8 cellular contexts compared by ENCODE assay signal in the genomic region with DNA sequence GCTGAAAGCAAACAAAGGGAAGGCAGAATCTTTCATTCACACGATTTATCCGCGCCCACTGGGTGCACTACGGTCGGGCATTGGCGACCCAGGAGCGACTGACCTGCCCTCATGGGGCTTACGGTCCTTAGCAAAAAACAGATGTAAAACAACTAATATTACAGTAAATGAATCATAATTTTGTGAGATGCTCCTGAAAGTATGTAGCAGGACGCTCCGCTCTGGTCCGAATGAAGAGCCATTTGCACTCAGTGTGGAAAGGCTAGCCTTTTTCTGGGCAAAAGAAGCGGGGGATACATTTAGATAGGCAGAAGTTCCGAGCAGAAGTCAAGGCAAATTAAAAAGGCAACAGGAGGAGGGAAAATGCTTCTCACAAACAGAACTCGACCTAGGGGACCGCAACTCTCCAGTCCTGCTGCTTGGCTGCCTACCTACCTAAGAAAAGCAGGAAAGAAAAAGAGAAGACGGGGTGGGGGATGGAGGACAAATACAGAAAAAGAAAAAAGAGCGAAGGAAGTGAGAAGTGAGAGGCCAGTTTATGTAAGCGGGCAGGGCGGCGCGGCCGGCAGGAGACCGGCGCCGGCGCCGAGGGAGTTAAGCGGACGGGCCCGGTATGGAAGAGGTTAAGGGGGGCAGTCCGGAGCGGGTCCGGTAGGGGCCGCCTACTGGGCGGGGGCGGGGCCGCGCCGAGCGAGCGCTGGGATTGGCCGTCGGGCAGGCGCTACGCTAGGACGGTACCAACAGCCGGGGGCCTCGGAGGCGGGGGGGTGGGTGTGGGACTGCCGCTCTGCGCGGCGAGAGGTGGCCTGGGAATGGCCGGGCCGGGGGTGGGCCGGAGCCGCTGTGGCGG. TPM values are rescaled to one million over a fixed set of nuclear protein-coding genes. Genes with fewer than 3 reads are reported as not detected.
DNase-seq lines count a peak whose midpoint lies in the region; ATAC-seq and TF ChIP-seq lines count a peak whose summit lies in the region.

A gene with protein sequence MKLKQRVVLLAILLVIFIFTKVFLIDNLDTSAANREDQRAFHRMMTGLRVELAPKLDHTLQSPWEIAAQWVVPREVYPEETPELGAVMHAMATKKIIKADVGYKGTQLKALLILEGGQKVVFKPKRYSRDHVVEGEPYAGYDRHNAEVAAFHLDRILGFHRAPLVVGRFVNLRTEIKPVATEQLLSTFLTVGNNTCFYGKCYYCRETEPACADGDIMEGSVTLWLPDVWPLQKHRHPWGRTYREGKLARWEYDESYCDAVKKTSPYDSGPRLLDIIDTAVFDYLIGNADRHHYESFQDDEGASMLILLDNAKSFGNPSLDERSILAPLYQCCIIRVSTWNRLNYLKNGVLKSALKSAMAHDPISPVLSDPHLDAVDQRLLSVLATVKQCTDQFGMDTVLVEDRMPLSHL (plus strand): TSS at position 770 of the 850 bp plus-strand sequence. CDS start 17,954 bp downstream, outside the sequence.

- H3K27ac ChIP-seq in KMS-11 (peak within 1 kb of the TSS; percentile 90), esophagus muscularis mucosa (replicated peaks in 1 of 4) (peak within 1 kb of the TSS; percentile 92 to 98 (median 96)), muscle layer of duodenum (ENCODE audit: low read length) (peak within 1 kb of the TSS; percentile 79)

- no peaks in the 10 kb centered on the region for H3K9me3 ChIP-seq in esophagus muscularis mucosa
- no peaks in the 10 kb centered on the region for H3K9me3 ChIP-seq in muscle layer of duodenum (ENCODE audit: control insufficient read depth in 1 of 2, low read length in 2 of 2)

- H3K27me3 ChIP-seq in KMS-11 (ENCODE audit: insufficient read depth, low read depth): no peaks in the 10 kb centered on the region
- H3K27me3 ChIP-seq in esophagus muscularis mucosa: no peaks in the 10 kb centered on the region
- H3K27me3 ChIP-seq in muscle layer of duodenum (ENCODE audit: low read depth, low read length): no peaks in the 10 kb centered on the region

- TF ChIP-seq CTCF in KMS-11 (conservative IDR thresholded peaks at IDR 0.05; ENCODE audit: low read depth, low read length) (0 out of 2 replicates have a peak, but pooled peaks have one; percentile 9), esophagus muscularis mucosa (IDR thresholded peaks at IDR 0.05) (peak in 1 of 3 experiments; percentile 19)

- H3K36me3 ChIP-seq in KMS-11 (ENCODE audit: insufficient read depth) (no peaks in the 10 kb centered on the region), esophagus muscularis mucosa (no peaks in the 10 kb centered on the region), muscle layer of duodenum (ENCODE audit: control insufficient read depth in 1 of 2, insufficient read depth in 2 of 2, low read length in 2 of 2) (no peaks in the 10 kb centered on the region)

- TF ChIP-seq POLR2A in esophagus muscularis mucosa (IDR thresholded peaks at IDR 0.05; ENCODE audit: low read depth): no peak

- no peaks in the 10 kb centered on the region for H4K20me1 ChIP-seq in KMS-11 (ENCODE audit: insufficient read depth)

- DNase-seq in DMS153 treated with DMSO at 0.1 percent for 48 hours (lab: John Stamatoyannopoulos, UW; ENCODE audit: unreplicated experiment) (peak; percentile 79), RKO (ENCODE audit: low spot score) (peak; percentile 94), activated T-helper 1 cell treated with Interleukin-2 at 50 U/mL for 16 hours (ENCODE audit: low read depth) (peak; percentile 88), esophagus muscularis mucosa (ENCODE audit: extremely low spot score) (peak; percentile 98)
- DNase-seq in stimulated activated CD8-positive, alpha-beta memory T cell treated with anti-CD3 and anti-CD28 coated beads, Interleukin-7, amount 100 ng/mL, for 1 hour (ENCODE audit: low read depth in 2 of 2): peak; percentile 82 to 84

- H3K9ac ChIP-seq in KMS-11: peak within 1 kb of the TSS; percentile 97

- H3K4me3 ChIP-seq in KMS-11 (IDR thresholded peaks at IDR 0.05; ENCODE audit: insufficient read depth, low read depth, low read length) (peak within 1 kb of the TSS; percentile 93), esophagus muscularis mucosa (peak within 1 kb of the TSS; percentile 81 to 98 (median 88)), muscle layer of duodenum (ENCODE audit: low read depth in 1 of 2, low read length in 2 of 2) (peak within 1 kb of the TSS; percentile 82 to 92)

- H2AFZ ChIP-seq in KMS-11 (ENCODE audit: low read depth): peak within 1 kb of the TSS; percentile 91

- no peak for TF ChIP-seq EP300 in esophagus muscularis mucosa (IDR thresholded peaks at IDR 0.05)

- ATAC-seq in GM21786 (IDR thresholded peaks at IDR 0.05; ENCODE audit: unreplicated experiment): peak; percentile 81

- intact Hi-C loops in esophagus muscularis mucosa (cut with DNase I): no loop called here

- H3K4me2 ChIP-seq in KMS-11: peak within 1 kb of the TSS; percentile 91

- H3K4me1 ChIP-seq in KMS-11 (ENCODE audit: low read depth, poor library complexity, severe bottlenecking): peaks cover 42% of the 10 kb centered on the region
- H3K4me1 ChIP-seq in esophagus muscularis mucosa: peaks cover 26 to 64% (median 53%) of the 10 kb centered on the region in 4 donors
- peaks cover 16 to 28% of the 10 kb centered on the region in 2 donors for H3K4me1 ChIP-seq in muscle layer of duodenum (ENCODE audit: control insufficient read depth in 1 of 2, insufficient read depth in 2 of 2, low read length in 2 of 2)

- peaks cover 33% of the 10 kb centered on the region for H3K79me2 ChIP-seq in KMS-11 (ENCODE audit: insufficient read depth, low read depth)

- 26% methylated on average over 36 of the region's 58 CpGs for WGBS in esophagus muscularis mucosa

RNA-seq across cellular contexts. Expression of the gene that starts here (rescaled TPM):
- total RNA-seq in esophagus muscularis mucosa: 10 to 100 TPM; 63.8 to 83.5 (median 66.5) TPM

Comparison
In these comparisons a context has a peak if more than half of its experiments do, and no peak if none do; other contexts are left out.
1. Peak in every context shown above with its lines: DNase-seq, ATAC-seq, H3K4me3 ChIP-seq and H3K27ac ChIP-seq.